ENCODE assay signal across 22 cellular contexts in the genomic region with DNA sequence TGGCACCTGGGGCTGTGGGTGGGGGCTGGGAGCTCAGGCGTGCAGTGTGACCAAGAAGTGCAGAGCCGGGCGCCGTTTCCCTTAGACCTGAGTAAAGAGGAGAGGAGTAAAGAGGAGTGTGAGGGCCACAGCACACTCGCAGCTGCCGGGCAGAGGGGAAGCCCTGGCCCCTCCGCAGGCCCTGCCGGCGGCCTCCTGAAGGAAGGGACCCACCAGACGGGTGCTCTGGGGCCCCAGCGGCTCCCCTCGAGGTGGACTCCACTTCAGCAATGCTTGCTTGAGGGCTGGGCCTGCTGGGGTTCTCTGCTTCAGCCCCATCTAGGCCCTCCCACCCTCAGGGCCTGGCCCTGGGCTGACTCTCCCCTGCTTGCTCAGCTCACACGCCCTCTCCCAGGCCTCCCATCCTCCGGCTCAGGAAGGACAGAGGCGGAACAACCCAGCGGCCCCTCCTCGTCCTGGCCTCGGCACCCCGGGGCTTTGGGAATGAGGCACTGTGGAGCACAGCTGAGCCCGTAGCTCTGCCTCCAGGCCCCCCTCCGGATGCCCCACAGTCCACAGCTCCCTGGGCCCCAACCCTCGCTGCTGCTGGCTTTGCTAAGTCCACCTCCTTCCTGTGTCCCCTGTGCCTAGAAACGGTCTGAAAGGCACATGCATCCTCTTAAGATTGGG.
DNase-seq lines count a peak whose midpoint lies in the region; FAIRE-seq and TF ChIP-seq lines count a peak whose summit lies in the region.
"Had no signal": no experiment of that assay in that cellular context is flagged by ENCODE, and none has a peak within 500 bp of the region (broad histone marks: within the 10 kb centered on the region; RNA-seq: fewer than 3 reads in every experiment).

No MANE protein-coding gene starts in this region.

- no peak overlapping the region for H2BK15ac ChIP-seq in H1 (ENCODE audit: low read length)
- H2BK15ac ChIP-seq in neuronal stem cell (ENCODE audit: low read length) = no peak overlapping the region

- H3K18ac ChIP-seq in H1 (ENCODE audit: extremely low read depth, low read length) (no peak overlapping the region), neuronal stem cell (ENCODE audit: low read length) (peak overlapping the region; percentile 44)

- H3K4me2 ChIP-seq in H1 (ENCODE audit: insufficient read depth in 1 of 2, low read depth in 2 of 2, low read length in 2 of 2) (peak overlapping the region in 1 of 2 experiments; percentile 16; a peak in 1 of 4 replicates), neuronal stem cell (ENCODE audit: insufficient read depth, low read length, poor library complexity, severe bottlenecking) (no peak overlapping the region)

- no peaks in the 10 kb centered on the region for H3K36me3 ChIP-seq in SJCRH30
- H3K36me3 ChIP-seq in H1 (ENCODE audit: control insufficient read depth in 2 of 4, insufficient read depth in 4 of 4, low read length in 3 of 4) = no peaks in the 10 kb centered on the region
- H3K36me3 ChIP-seq in neuronal stem cell (replicated peaks in 1 of 2; ENCODE audit: control insufficient read depth in 2 of 2, insufficient read depth in 2 of 2, low read length in 2 of 2) = no peaks in the 10 kb centered on the region
- H3K36me3 ChIP-seq: HAP-1 had no signal

- no peak overlapping the region for H3K56ac ChIP-seq in H1 (replicated peaks; ENCODE audit: insufficient read length, low read depth, low read length)

- H4K5ac ChIP-seq in H1 (ENCODE audit: insufficient read length, low read depth, low read length) = no peak overlapping the region

- H3K9me3 ChIP-seq in SJCRH30 (replicated peaks) (no peaks in the 10 kb centered on the region), H1 (ENCODE audit: insufficient read depth in 2 of 2, low read depth in 1 of 2, low read length in 1 of 2) (no peaks in the 10 kb centered on the region), neuronal stem cell (replicated peaks in 1 of 2; ENCODE audit: control insufficient read depth in 2 of 2, insufficient read depth in 1 of 2, low read depth in 1 of 2, low read length in 2 of 2) (no peaks in the 10 kb centered on the region)
- H3K9me3 ChIP-seq: HAP-1 had no signal

- H3K4me1 ChIP-seq in SJCRH30 = peaks cover 2% of the 10 kb centered on the region; the same call in 1 of the 2 replicates
- peaks cover 6 to 25% (median 13%) of the 10 kb centered on the region in 4 experiments for H3K4me1 ChIP-seq in H1 (replicated peaks in 1 of 4; ENCODE audit: control insufficient read depth in 3 of 4, insufficient read depth in 4 of 4, low read length in 3 of 4)
- peaks cover 13 to 49% of the 10 kb centered on the region in 2 donors for H3K4me1 ChIP-seq in neuronal stem cell (ENCODE audit: control insufficient read depth in 2 of 2, insufficient read depth in 1 of 2, low read depth in 1 of 2, low read length in 2 of 2)
- H3K4me1 ChIP-seq: HAP-1 had no signal

- H3K27me3 ChIP-seq in SJCRH30 (no peaks in the 10 kb centered on the region), H1 (replicated peaks in 1 of 4; ENCODE audit: control insufficient read depth in 3 of 4, extremely low read depth in 1 of 4, insufficient read depth in 3 of 4, low read length in 3 of 4) (no peaks in the 10 kb centered on the region), neuronal stem cell (ENCODE audit: control insufficient read depth in 3 of 3, insufficient read depth in 3 of 3, low read depth in 1 of 3, low read length in 3 of 3) (no peaks in the 10 kb centered on the region)

- H2BK5ac ChIP-seq in H1 (ENCODE audit: low read depth, low read length) (no peak overlapping the region; the same call in 1 of the 2 replicates), neuronal stem cell (ENCODE audit: low read length) (no peak overlapping the region)

- no peak overlapping the region for H2BK20ac ChIP-seq in H1 (ENCODE audit: low read length)

- peaks cover 2% of the 10 kb centered on the region for H3K79me1 ChIP-seq in H1 (ENCODE audit: low read depth, low read length)
- H3K79me1 ChIP-seq in neuronal stem cell (ENCODE audit: low read depth, low read length) = peaks cover 16% of the 10 kb centered on the region

- H2AK5ac ChIP-seq in H1 (ENCODE audit: low read depth, low read length) (no peak overlapping the region), neuronal stem cell (ENCODE audit: low read depth, low read length) (peak overlapping the region; percentile 71)

- H4K20me1 ChIP-seq in H1 (replicated peaks in 1 of 2; ENCODE audit: control insufficient read depth in 1 of 2, insufficient read depth in 2 of 2, low read length in 2 of 2) = peaks cover 2 to 10% of the 10 kb centered on the region in 2 experiments

- H3K4ac ChIP-seq in H1 (replicated peaks; ENCODE audit: insufficient read length, low read depth, low read length) (no peak overlapping the region), neuronal stem cell (ENCODE audit: low read length) (no peak overlapping the region)

- no peaks in the 10 kb centered on the region for H3K4me1 Mint-ChIP-seq in immature natural killer cell
- H3K4me1 Mint-ChIP-seq: B cell; CD4-positive, alpha-beta memory T cell; IgD-negative memory B cell had no signal

- H3K4me3 Mint-ChIP-seq in immature natural killer cell = no peak overlapping the region
- H3K4me3 Mint-ChIP-seq: B cell; CD4-positive, alpha-beta memory T cell; IgD-negative memory B cell had no signal

- no peak overlapping the region for H3K4me3 ChIP-seq in SJCRH30
- no peak overlapping the region for H3K4me3 ChIP-seq in H1 (ENCODE audit: extremely low read depth in 1 of 4, insufficient read depth in 2 of 4, low read depth in 3 of 4, low read length in 4 of 4)
- no peak overlapping the region for H3K4me3 ChIP-seq in neuronal stem cell (ENCODE audit: low read length in 2 of 2)
- H3K4me3 ChIP-seq: HAP-1 had no signal

- POLR2A ChIA-PET in H1 (lab: Charles Lee; ENCODE audit: partially characterized antibody) = interaction anchor here (0.6 kb wide), 1 partner anchor 49 kb away, joined by 3 read pairs; no protein-coding TSS in a partner anchor

- no peak for TF ChIP-seq EP300 in H1 (IDR thresholded peaks at IDR 0.05; ENCODE audit: borderline replicate concordance in 1 of 2, low read depth in 2 of 2, low read length in 2 of 2)

- H3K36me3 Mint-ChIP-seq in immature natural killer cell = no peaks in the 10 kb centered on the region
- H3K36me3 Mint-ChIP-seq: CD4-positive, alpha-beta memory T cell; IgD-negative memory B cell had no signal

- no peak overlapping the region for H4K91ac ChIP-seq in H1 (replicated peaks; ENCODE audit: insufficient read length, low read length)
- H4K91ac ChIP-seq in neuronal stem cell (ENCODE audit: low read depth, low read length, poor library complexity) = no peak overlapping the region

- H3K79me2 ChIP-seq in H1 (ENCODE audit: control insufficient read depth in 1 of 2, insufficient read depth in 2 of 2, low read length in 2 of 2) = no peaks in the 10 kb centered on the region; a peak in 1 of 4 replicates

- H3K9ac ChIP-seq in H1 (replicated peaks in 1 of 4; ENCODE audit: extremely low read depth in 1 of 4, low read depth in 3 of 4, low read length in 3 of 4) (no peak overlapping the region; a peak in 1 of 7 replicates), neuronal stem cell (ENCODE audit: low read depth, low read length, poor library complexity) (no peak overlapping the region)

- no peak overlapping the region for H2BK12ac ChIP-seq in H1 (ENCODE audit: low read depth, low read length)
- H2BK12ac ChIP-seq in neuronal stem cell (ENCODE audit: low read length) = no peak overlapping the region

- H2AFZ ChIP-seq in H1 (ENCODE audit: low read length) = no peak overlapping the region
- H2AFZ ChIP-seq in neuronal stem cell (ENCODE audit: low read length) = peak overlapping the region; percentile 56

- TF ChIP-seq CTCF in H1 (IDR thresholded peaks at IDR 0.05; ENCODE audit: control extremely low read depth in 1 of 3, insufficient read depth in 1 of 3, low read depth in 1 of 3, low read length in 3 of 3) = no peak

- 68% methylated on average over 21 of the region's 23 CpGs; no CpG with 5 or more reads in 1 of the 2 experiments for WGBS in H1 (ENCODE audit: extremely low coverage in 1 of 2, insufficient coverage in 1 of 2, insufficient read length in 1 of 2, insufficient replicate concordance in 2 of 2, low coverage in 1 of 2, low lambda C conversion rate in 2 of 2, missing lambda C conversion rate in 1 of 2), 2 experiments
- no CpG with 5 or more reads among the region's 23 CpGs for whole genome bisulfite sequencing in neuronal stem cell (ENCODE audit: extremely low coverage in 2 of 2, insufficient read length in 2 of 2, insufficient replicate concordance in 1 of 2), 2 donors

- no peak overlapping the region for H3K27ac ChIP-seq in SJCRH30
- H3K27ac ChIP-seq in H1 (ENCODE audit: low read depth, low read length) = no peak overlapping the region
- H3K27ac ChIP-seq in neuronal stem cell (replicated peaks; ENCODE audit: low read length) = no peak overlapping the region

- H3K27ac Mint-ChIP-seq in immature natural killer cell = no peak overlapping the region
- H3K27ac Mint-ChIP-seq: B cell; CD4-positive, alpha-beta memory T cell; IgD-negative memory B cell had no signal

- FAIRE-seq in H1 (lab: Jason Lieb, UNC) (no peak), frontal cortex (lab: Jason Lieb, UNC) (no peak)
- FAIRE-seq: GM12892, GM18507, HTR-8/SVneo, RCC 7860 had no signal

- H3K14ac ChIP-seq in H1 (ENCODE audit: insufficient read length) = no peak overlapping the region
- H3K14ac ChIP-seq in neuronal stem cell (ENCODE audit: low read length) = no peak overlapping the region

- no peak for TF ChIP-seq RAD21 in H1 (IDR thresholded peaks at IDR 0.05 in 1 of 2, conservative IDR thresholded peaks at IDR 0.05 in 1 of 2; ENCODE audit: low read depth in 2 of 2, low read length in 2 of 2)

- no peak overlapping the region for H3K23ac ChIP-seq in H1 (ENCODE audit: insufficient read length)
- no peak overlapping the region for H3K23ac ChIP-seq in neuronal stem cell (ENCODE audit: low read depth, low read length, poor library complexity)

- H3K9me3 Mint-ChIP-seq in immature natural killer cell = no peaks in the 10 kb centered on the region
- H3K9me3 Mint-ChIP-seq: CD4-positive, alpha-beta memory T cell; IgD-negative memory B cell had no signal

- H4K8ac ChIP-seq in H1 (ENCODE audit: extremely low read depth, insufficient read depth, low read length) = no peak overlapping the region
- no peak overlapping the region for H4K8ac ChIP-seq in neuronal stem cell (ENCODE audit: low read depth, low read length)

- peaks cover 0 to 8% (median 3%) of the 10 kb centered on the region in 3 donors for H3K27me3 Mint-ChIP-seq in immature natural killer cell (ENCODE audit: low read depth in 3 of 3)
- H3K27me3 Mint-ChIP-seq: B cell, IgD-negative memory B cell had no signal

- CTCF ChIA-PET in H1 (lab: Charles Lee; ENCODE audit: partially characterized antibody) = interaction anchor here (1.0 to 1.2 kb wide), 3 partner anchors 11 to 166 kb away, joined by 3 to 4 read pairs (median 3); no protein-coding TSS in a partner anchor

- H2BK120ac ChIP-seq in H1 (replicated peaks; ENCODE audit: low read depth, low read length) (no peak overlapping the region), neuronal stem cell (ENCODE audit: low read depth, low read length) (peak overlapping the region; percentile 3)

- TF ChIP-seq POLR2A in H1 (IDR thresholded peaks at IDR 0.05; ENCODE audit: control extremely low read depth in 1 of 2, low read depth in 2 of 2, low read length in 2 of 2) = no peak

- H3K23me2 ChIP-seq in H1 (ENCODE audit: low read depth, low read length) = no peaks in the 10 kb centered on the region; the same call in 1 of the 2 replicates

- DNase-seq in COLO668 (lab: John Stamatoyannopoulos, UW; ENCODE audit: unreplicated experiment) (peak; percentile 37), SJCRH30 (peak; percentile 44 to 60), H1 (ENCODE audit: low read depth in 1 of 2, low spot score in 2 of 2) (peak; percentile 13 to 79), neuronal stem cell (ENCODE audit: low spot score) (no peak), immature natural killer cell (no peak), frontal cortex (ENCODE audit: low spot score in 2 of 2) (no peak), SW 1271 (lab: John Stamatoyannopoulos, UW) (no peak)
- DNase-seq in activated CD4-positive, alpha-beta T cell treated with anti-CD3 and anti-CD28 coated beads, Interleukin-2, amount 50 U/mL, for 4 hours = no peak
- DNase-seq: CD4-positive, alpha-beta memory T cell; DMS53; EL; Karpas-422; NCI-H1436; NCI-H446 treated with DMSO at 0.1 percent for 48 hours; NK-92 treated with Interleukin-12 subunit alpha and Interleukin-12 subunit beta, amount 100 ng/mL, for 24 hours had no signal

Comparison
In these comparisons a context has a peak if more than half of its experiments do, and no peak if none do; other contexts are left out.
1. DNase-seq: peak in COLO668 (single experiment), SJCRH30 (2 of 2) and H1 (2 of 2); none in neuronal stem cell (single experiment), immature natural killer cell (0 of 3), frontal cortex (0 of 2), SW 1271 (0 of 2) and activated CD4-positive, alpha-beta T cell treated with anti-CD3 and anti-CD28 coated beads, Interleukin-2, amount 50 U/mL, for 4 hours (0 of 2).